Comparison of ENCODE assay signal across 1 cellular context in the genomic region with DNA sequence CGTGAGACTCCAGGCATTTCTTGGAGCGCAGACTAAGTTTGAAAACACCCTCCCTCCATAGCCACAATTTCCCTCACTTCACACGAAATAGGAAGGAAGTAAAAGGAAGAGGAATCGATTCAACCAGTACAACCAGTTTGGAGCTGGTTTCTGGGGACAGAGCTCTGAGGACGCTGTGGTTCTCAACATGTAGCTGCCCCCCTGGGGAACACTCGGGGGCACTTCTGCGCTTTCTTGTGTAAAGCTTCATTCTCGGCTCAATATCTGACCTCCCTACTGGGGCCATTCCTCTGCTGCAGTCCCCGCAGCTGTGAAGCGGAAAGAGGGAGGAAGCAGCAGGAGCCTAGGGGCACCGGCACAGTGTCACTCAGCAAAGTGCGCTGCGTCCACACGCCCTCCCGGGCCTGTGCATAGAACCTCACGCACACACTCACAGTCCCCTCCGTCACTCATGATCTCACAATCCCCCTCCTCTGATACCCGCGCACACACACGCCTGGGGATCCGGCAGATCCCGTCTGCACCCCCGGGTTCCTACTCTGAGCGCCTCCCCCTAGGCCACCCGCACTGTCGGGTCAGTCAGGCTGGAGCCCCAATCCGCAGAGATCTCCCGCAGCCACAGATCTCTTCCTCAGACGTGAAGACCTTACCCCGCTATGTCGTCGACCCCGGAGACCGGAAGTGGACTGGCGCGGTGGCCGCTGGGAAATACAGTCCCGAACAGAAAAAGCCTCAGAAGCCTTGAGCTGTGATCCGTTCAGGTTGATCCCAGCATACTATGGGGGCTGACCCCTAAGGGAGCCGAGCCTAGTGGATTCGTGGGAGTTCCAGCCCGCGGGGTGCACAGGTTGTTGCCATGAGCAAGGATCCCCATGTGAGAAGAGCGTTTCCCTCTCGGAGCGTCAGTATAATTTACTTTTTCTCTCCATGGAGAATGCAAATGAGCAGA.
TF ChIP-seq lines count a peak whose summit lies in the region.

A gene (minus strand): TSS at position 688 of the 949 bp plus-strand sequence. CDS start 6,190 bp downstream, outside the sequence.

TF ChIP-seq in HepG2, 621 proteins besides CTCF, POLR2A, EP300 and RAD21 (continued from another document and continues in another):
- TF ChIP-seq, protein P1, sequence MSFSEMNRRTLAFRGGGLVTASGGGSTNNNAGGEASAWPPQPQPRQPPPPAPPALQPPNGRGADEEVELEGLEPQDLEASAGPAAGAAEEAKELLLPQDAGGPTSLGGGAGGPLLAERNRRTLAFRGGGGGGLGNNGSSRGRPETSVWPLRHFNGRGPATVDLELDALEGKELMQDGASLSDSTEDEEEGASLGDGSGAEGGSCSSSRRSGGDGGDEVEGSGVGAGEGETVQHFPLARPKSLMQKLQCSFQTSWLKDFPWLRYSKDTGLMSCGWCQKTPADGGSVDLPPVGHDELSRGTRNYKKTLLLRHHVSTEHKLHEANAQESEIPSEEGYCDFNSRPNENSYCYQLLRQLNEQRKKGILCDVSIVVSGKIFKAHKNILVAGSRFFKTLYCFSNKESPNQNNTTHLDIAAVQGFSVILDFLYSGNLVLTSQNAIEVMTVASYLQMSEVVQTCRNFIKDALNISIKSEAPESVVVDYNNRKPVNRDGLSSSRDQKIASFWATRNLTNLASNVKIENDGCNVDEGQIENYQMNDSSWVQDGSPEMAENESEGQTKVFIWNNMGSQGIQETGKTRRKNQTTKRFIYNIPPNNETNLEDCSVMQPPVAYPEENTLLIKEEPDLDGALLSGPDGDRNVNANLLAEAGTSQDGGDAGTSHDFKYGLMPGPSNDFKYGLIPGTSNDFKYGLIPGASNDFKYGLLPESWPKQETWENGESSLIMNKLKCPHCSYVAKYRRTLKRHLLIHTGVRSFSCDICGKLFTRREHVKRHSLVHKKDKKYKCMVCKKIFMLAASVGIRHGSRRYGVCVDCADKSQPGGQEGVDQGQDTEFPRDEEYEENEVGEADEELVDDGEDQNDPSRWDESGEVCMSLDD (CRISPR knock-in tag; IDR thresholded peaks at IDR 0.05; ENCODE audit: borderline replicate concordance) = peak; percentile 86; the same call in 1 of the 2 replicates
- TF ChIP-seq MAF1 (CRISPR knock-in tag; IDR thresholded peaks at IDR 0.05; ENCODE audit: borderline replicate concordance) (no peak), AKAP8 (CRISPR knock-in tag; IDR thresholded peaks at IDR 0.05) (no peak), KMT2B (CRISPR knock-in tag; IDR thresholded peaks at IDR 0.05) (peak; percentile 94), GATAD1 (CRISPR knock-in tag; IDR thresholded peaks at IDR 0.05) (peak; percentile 83), ZFP37 (CRISPR knock-in tag; IDR thresholded peaks at IDR 0.05; ENCODE audit: borderline replicate concordance) (no peak), ZNF354B (CRISPR knock-in tag; IDR thresholded peaks at IDR 0.05) (no peak), ZNF644 (CRISPR knock-in tag; IDR thresholded peaks at IDR 0.05; ENCODE audit: low read depth) (peak; percentile 31; the same call in 1 of the 2 replicates), ZNF33B (CRISPR knock-in tag; IDR thresholded peaks at IDR 0.05) (no peak), ZNF713 (CRISPR knock-in tag; IDR thresholded peaks at IDR 0.05) (no peak), CHD4 (IDR thresholded peaks at IDR 0.05; ENCODE audit: borderline replicate concordance, low read length) (no peak), ZNF556 (CRISPR knock-in tag; IDR thresholded peaks at IDR 0.05; ENCODE audit: borderline replicate concordance) (no peak), ZSCAN12 (CRISPR knock-in tag; IDR thresholded peaks at IDR 0.05) (no peak), ZNF737 (CRISPR knock-in tag; IDR thresholded peaks at IDR 0.05; ENCODE audit: borderline replicate concordance) (no peak), RNF2 (conservative IDR thresholded peaks at IDR 0.05; ENCODE audit: low read depth) (no peak), EZH2 (conservative IDR thresholded peaks at IDR 0.05; ENCODE audit: low read depth, low read length) (no peak), ZNF709 (CRISPR knock-in tag; IDR thresholded peaks at IDR 0.05) (0 out of 2 replicates have a peak, but pooled peaks have one; percentile 28)
- TF ChIP-seq, protein P2, sequence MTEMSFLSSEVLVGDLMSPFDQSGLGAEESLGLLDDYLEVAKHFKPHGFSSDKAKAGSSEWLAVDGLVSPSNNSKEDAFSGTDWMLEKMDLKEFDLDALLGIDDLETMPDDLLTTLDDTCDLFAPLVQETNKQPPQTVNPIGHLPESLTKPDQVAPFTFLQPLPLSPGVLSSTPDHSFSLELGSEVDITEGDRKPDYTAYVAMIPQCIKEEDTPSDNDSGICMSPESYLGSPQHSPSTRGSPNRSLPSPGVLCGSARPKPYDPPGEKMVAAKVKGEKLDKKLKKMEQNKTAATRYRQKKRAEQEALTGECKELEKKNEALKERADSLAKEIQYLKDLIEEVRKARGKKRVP (CRISPR knock-in tag; IDR thresholded peaks at IDR 0.05) = no peak
- TF ChIP-seq, protein P3, sequence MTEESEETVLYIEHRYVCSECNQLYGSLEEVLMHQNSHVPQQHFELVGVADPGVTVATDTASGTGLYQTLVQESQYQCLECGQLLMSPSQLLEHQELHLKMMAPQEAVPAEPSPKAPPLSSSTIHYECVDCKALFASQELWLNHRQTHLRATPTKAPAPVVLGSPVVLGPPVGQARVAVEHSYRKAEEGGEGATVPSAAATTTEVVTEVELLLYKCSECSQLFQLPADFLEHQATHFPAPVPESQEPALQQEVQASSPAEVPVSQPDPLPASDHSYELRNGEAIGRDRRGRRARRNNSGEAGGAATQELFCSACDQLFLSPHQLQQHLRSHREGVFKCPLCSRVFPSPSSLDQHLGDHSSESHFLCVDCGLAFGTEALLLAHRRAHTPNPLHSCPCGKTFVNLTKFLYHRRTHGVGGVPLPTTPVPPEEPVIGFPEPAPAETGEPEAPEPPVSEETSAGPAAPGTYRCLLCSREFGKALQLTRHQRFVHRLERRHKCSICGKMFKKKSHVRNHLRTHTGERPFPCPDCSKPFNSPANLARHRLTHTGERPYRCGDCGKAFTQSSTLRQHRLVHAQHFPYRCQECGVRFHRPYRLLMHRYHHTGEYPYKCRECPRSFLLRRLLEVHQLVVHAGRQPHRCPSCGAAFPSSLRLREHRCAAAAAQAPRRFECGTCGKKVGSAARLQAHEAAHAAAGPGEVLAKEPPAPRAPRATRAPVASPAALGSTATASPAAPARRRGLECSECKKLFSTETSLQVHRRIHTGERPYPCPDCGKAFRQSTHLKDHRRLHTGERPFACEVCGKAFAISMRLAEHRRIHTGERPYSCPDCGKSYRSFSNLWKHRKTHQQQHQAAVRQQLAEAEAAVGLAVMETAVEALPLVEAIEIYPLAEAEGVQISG (CRISPR knock-in tag; IDR thresholded peaks at IDR 0.05) = peak; percentile 90
- TF ChIP-seq, protein P4, sequence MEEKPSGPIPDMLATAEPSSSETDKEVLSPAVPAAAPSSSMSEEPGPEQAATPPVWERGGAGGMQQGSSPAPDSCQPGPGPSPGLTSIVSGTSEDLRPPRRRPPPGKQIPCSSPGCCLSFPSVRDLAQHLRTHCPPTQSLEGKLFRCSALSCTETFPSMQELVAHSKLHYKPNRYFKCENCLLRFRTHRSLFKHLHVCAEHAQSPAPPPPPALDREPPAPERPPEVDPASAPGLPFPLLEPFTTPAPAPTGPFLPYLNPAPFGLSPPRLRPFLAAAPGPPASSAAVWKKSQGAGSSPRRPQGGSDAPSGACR (CRISPR knock-in tag; IDR thresholded peaks at IDR 0.05) = 0 out of 2 replicates have a peak, but pooled peaks have one; percentile 52
- TF ChIP-seq, protein P5, sequence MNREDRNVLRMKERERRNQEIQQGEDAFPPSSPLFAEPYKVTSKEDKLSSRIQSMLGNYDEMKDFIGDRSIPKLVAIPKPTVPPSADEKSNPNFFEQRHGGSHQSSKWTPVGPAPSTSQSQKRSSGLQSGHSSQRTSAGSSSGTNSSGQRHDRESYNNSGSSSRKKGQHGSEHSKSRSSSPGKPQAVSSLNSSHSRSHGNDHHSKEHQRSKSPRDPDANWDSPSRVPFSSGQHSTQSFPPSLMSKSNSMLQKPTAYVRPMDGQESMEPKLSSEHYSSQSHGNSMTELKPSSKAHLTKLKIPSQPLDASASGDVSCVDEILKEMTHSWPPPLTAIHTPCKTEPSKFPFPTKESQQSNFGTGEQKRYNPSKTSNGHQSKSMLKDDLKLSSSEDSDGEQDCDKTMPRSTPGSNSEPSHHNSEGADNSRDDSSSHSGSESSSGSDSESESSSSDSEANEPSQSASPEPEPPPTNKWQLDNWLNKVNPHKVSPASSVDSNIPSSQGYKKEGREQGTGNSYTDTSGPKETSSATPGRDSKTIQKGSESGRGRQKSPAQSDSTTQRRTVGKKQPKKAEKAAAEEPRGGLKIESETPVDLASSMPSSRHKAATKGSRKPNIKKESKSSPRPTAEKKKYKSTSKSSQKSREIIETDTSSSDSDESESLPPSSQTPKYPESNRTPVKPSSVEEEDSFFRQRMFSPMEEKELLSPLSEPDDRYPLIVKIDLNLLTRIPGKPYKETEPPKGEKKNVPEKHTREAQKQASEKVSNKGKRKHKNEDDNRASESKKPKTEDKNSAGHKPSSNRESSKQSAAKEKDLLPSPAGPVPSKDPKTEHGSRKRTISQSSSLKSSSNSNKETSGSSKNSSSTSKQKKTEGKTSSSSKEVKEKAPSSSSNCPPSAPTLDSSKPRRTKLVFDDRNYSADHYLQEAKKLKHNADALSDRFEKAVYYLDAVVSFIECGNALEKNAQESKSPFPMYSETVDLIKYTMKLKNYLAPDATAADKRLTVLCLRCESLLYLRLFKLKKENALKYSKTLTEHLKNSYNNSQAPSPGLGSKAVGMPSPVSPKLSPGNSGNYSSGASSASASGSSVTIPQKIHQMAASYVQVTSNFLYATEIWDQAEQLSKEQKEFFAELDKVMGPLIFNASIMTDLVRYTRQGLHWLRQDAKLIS (CRISPR knock-in tag; IDR thresholded peaks at IDR 0.05) = no peak
- TF ChIP-seq, protein P6, sequence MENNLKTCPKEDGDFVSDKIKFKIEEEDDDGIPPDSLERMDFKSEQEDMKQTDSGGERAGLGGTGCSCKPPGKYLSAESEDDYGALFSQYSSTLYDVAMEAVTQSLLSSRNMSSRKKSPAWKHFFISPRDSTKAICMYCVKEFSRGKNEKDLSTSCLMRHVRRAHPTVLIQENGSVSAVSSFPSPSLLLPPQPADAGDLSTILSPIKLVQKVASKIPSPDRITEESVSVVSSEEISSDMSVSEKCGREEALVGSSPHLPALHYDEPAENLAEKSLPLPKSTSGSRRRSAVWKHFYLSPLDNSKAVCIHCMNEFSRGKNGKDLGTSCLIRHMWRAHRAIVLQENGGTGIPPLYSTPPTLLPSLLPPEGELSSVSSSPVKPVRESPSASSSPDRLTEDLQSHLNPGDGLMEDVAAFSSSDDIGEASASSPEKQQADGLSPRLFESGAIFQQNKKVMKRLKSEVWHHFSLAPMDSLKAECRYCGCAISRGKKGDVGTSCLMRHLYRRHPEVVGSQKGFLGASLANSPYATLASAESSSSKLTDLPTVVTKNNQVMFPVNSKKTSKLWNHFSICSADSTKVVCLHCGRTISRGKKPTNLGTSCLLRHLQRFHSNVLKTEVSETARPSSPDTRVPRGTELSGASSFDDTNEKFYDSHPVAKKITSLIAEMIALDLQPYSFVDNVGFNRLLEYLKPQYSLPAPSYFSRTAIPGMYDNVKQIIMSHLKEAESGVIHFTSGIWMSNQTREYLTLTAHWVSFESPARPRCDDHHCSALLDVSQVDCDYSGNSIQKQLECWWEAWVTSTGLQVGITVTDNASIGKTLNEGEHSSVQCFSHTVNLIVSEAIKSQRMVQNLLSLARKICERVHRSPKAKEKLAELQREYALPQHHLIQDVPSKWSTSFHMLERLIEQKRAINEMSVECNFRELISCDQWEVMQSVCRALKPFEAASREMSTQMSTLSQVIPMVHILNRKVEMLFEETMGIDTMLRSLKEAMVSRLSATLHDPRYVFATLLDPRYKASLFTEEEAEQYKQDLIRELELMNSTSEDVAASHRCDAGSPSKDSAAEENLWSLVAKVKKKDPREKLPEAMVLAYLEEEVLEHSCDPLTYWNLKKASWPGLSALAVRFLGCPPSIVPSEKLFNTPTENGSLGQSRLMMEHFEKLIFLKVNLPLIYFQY (CRISPR knock-in tag; IDR thresholded peaks at IDR 0.05; ENCODE audit: borderline replicate concordance) = peak; percentile 70; the same call in 1 of the 2 replicates
- TF ChIP-seq, protein P7, sequence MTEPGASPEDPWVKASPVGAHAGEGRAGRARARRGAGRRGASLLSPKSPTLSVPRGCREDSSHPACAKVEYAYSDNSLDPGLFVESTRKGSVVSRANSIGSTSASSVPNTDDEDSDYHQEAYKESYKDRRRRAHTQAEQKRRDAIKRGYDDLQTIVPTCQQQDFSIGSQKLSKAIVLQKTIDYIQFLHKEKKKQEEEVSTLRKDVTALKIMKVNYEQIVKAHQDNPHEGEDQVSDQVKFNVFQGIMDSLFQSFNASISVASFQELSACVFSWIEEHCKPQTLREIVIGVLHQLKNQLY (CRISPR knock-in tag; IDR thresholded peaks at IDR 0.05) = 0 out of 2 replicates have a peak, but pooled peaks have one; percentile 38
- TF ChIP-seq, protein P8, sequence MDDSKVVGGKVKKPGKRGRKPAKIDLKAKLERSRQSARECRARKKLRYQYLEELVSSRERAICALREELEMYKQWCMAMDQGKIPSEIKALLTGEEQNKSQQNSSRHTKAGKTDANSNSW (CRISPR knock-in tag; IDR thresholded peaks at IDR 0.05; ENCODE audit: borderline replicate concordance) = no peak
- TF ChIP-seq, protein P9, sequence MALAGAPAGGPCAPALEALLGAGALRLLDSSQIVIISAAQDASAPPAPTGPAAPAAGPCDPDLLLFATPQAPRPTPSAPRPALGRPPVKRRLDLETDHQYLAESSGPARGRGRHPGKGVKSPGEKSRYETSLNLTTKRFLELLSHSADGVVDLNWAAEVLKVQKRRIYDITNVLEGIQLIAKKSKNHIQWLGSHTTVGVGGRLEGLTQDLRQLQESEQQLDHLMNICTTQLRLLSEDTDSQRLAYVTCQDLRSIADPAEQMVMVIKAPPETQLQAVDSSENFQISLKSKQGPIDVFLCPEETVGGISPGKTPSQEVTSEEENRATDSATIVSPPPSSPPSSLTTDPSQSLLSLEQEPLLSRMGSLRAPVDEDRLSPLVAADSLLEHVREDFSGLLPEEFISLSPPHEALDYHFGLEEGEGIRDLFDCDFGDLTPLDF (CRISPR knock-in tag; IDR thresholded peaks at IDR 0.05) = no peak
